15 cellular contexts compared by ENCODE assay signal in the genomic region with DNA sequence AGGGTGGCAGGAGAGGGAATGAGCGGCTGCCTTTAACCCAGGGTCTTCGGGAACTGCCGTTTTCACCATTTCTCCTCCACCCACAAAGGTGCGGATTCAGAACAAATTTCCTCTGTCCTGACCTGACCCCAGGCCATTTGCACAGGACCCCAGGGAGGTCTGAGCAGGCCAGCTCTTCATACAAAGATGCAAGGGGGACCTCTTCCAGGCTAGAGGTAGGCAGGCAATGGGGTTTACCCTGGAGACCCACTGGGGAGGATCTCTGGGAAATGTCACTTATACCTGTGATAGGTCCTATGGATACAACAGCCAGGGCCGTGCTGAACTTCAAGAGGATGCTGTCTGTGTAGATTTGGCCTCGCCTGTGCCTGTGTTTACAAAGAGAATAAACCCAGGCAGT.
DNase-seq lines count a peak whose midpoint lies in the region; ATAC-seq and TF ChIP-seq lines count a peak whose summit lies in the region.
"Had no signal": no experiment of that assay in that cellular context is flagged by ENCODE, and none has a peak within 500 bp of the region (broad histone marks: within the 10 kb centered on the region; RNA-seq: fewer than 3 reads in every experiment).

No MANE protein-coding gene starts in this region.

- no peak for ATAC-seq in psoas muscle

- TF ChIP-seq CTCF in CD14-positive monocyte (IDR thresholded peaks at IDR 0.05) (no peak), Caco-2 (IDR thresholded peaks at IDR 0.05; ENCODE audit: insufficient read depth in 1 of 2, low read depth in 1 of 2, low read length in 1 of 2, severe bottlenecking in 1 of 2, unreplicated experiment in 1 of 2) (no peak), brain (conservative IDR thresholded peaks at IDR 0.05) (no peak), neural crest cell (conservative IDR thresholded peaks at IDR 0.05) (no peak), coronary artery (IDR thresholded peaks at IDR 0.05) (no peak), psoas muscle (IDR thresholded peaks at IDR 0.05) (no peak)

- H3K4me3 ChIP-seq in Caco-2 (ENCODE audit: low read depth, low read length) (no peak overlapping the region), coronary artery (no peak overlapping the region), psoas muscle (no peak overlapping the region)

- POLR2A ChIA-PET in Caco-2 (lab: Charles Lee), result interaction anchor here (0.7 to 1.1 kb wide), 2 partner anchors 23 to 1689 kb away, joined by 3 to 4 read pairs; no protein-coding TSS in a partner anchor

- no peaks in the 10 kb centered on the region for H3K36me3 Mint-ChIP-seq in CD14-positive monocyte
- H3K36me3 Mint-ChIP-seq in Caco-2 (ENCODE audit: insufficient read depth, unreplicated experiment), result no peaks in the 10 kb centered on the region
- no peaks in the 10 kb centered on the region for H3K36me3 Mint-ChIP-seq in brain
- no peaks in the 10 kb centered on the region for H3K36me3 Mint-ChIP-seq in neural crest cell (ENCODE audit: low read depth)

- peaks cover 0 to 2% (median 0%) of the 10 kb centered on the region in 7 donors for H3K9me3 Mint-ChIP-seq in CD14-positive monocyte
- no peaks in the 10 kb centered on the region for H3K9me3 Mint-ChIP-seq in Caco-2 (ENCODE audit: unreplicated experiment)
- no peaks in the 10 kb centered on the region for H3K9me3 Mint-ChIP-seq in brain
- H3K9me3 Mint-ChIP-seq in neural crest cell, result no peaks in the 10 kb centered on the region
- H3K9me3 Mint-ChIP-seq: activated T-cell treated with anti-CD3 and anti-CD28 coated beads, Interleukin-2, amount 50 U/mL, for 72 hours had no signal

- H3K36me3 ChIP-seq in Caco-2 (ENCODE audit: control insufficient read depth, insufficient read depth, low read length) (no peaks in the 10 kb centered on the region), psoas muscle (ENCODE audit: insufficient read depth in 1 of 2, low read depth in 1 of 2) (no peaks in the 10 kb centered on the region)
- H3K36me3 ChIP-seq: stomach had no signal

- intact Hi-C loops in CD14-positive monocyte (cut with micrococcal nuclease) (no loop called here), Caco-2 (cut with micrococcal nuclease; ENCODE audit: unreplicated experiment) (loop anchor here (2.0 kb wide), 1 partner anchor 23 kb away; no protein-coding TSS in a partner anchor), psoas muscle (cut with DNase I) (no loop called here)

- WGBS in psoas muscle, 3 donors, result 91 to 94% (median 92%) methylated on average over 6 of the region's 6 CpGs

- H3K4me1 Mint-ChIP-seq in CD14-positive monocyte (peaks cover 2% of the 10 kb centered on the region), Caco-2 (ENCODE audit: low read depth, unreplicated experiment) (no peaks in the 10 kb centered on the region), brain (peaks cover 16% of the 10 kb centered on the region), neural crest cell (peaks cover 3% of the 10 kb centered on the region)

- BruUV-seq in Caco-2 (replicated peaks; lab: Mats Ljungman, UMichigan), result no TSS peak

- no peak overlapping the region for H3K27ac ChIP-seq in coronary artery
- H3K27ac ChIP-seq in psoas muscle, result no peak overlapping the region

- H3K9me3 ChIP-seq in Caco-2 (no peaks in the 10 kb centered on the region), psoas muscle (no peaks in the 10 kb centered on the region)
- H3K9me3 ChIP-seq: stomach had no signal

- CTCF ChIA-PET in Caco-2 (lab: Charles Lee), result interaction anchor here (0.8 to 2.2 kb wide), 5 partner anchors 13 to 74 kb away, joined by 3 to 20 read pairs (median 9); no protein-coding TSS in a partner anchor

- H3K27me3 ChIP-seq in Caco-2 (replicated peaks; ENCODE audit: control insufficient read depth, insufficient read depth, low read length) (no peaks in the 10 kb centered on the region), psoas muscle (ENCODE audit: insufficient read depth in 3 of 3, low read length in 2 of 3) (no peaks in the 10 kb centered on the region)

- H3K4me3 Mint-ChIP-seq in CD14-positive monocyte (peak overlapping the region; percentile 82 to 89), Caco-2 (ENCODE audit: unreplicated experiment) (peak overlapping the region; percentile 71), brain (peak overlapping the region in 3 of 5 experiments; percentile 31 to 82 (median 80)), neural crest cell (peak overlapping the region; percentile 65)

- H3K27me3 Mint-ChIP-seq in CD14-positive monocyte (ENCODE audit: low read depth in 3 of 3), result peaks cover 16 to 28% (median 25%) of the 10 kb centered on the region in 3 donors
- peaks cover 9% of the 10 kb centered on the region for H3K27me3 Mint-ChIP-seq in Caco-2 (ENCODE audit: insufficient read depth, unreplicated experiment)
- no peaks in the 10 kb centered on the region for H3K27me3 Mint-ChIP-seq in brain
- H3K27me3 Mint-ChIP-seq in neural crest cell (ENCODE audit: low read depth), result peaks cover 4% of the 10 kb centered on the region

- no peak overlapping the region for H3K27ac Mint-ChIP-seq in CD14-positive monocyte
- H3K27ac Mint-ChIP-seq in Caco-2 (ENCODE audit: unreplicated experiment), result no peak overlapping the region
- peak overlapping the region in 4 of 5 experiments; percentile 88 to 97 (median 94) for H3K27ac Mint-ChIP-seq in brain
- H3K27ac Mint-ChIP-seq in neural crest cell (ENCODE audit: unreplicated experiment), result peak overlapping the region; percentile 97
- H3K27ac Mint-ChIP-seq: activated T-cell treated with anti-CD3 and anti-CD28 coated beads, Interleukin-2, amount 50 U/mL, for 72 hours had no signal

- no peaks in the 10 kb centered on the region for H3K4me1 ChIP-seq in Caco-2
- no peaks in the 10 kb centered on the region for H3K4me1 ChIP-seq in psoas muscle

- DNase-seq in CD14-positive monocyte (ENCODE audit: low spot score), result no peak
- DNase-seq in Caco-2, result peak in 1 of 2 experiments; percentile 15
- DNase-seq in neural crest cell (ENCODE audit: low read depth, low spot score), result no peak
- DNase-seq in NCI-H2081 treated with DMSO at 0.1 percent for 48 hours (lab: John Stamatoyannopoulos, UW), result no peak
- no peak for DNase-seq in coronary artery (ENCODE audit: low spot score)
- DNase-seq in psoas muscle, result no peak
- DNase-seq: activated CD4-positive, alpha-beta T cell treated with anti-CD3 and anti-CD28 coated beads for 48 hours; activated T-cell treated with anti-CD3 and anti-CD28 coated beads, Interleukin-2, amount 50 U/mL, for 72 hours; islet precursor cell; mesenchymal stem cell; SHP77; stimulated activated CD4-positive, alpha-beta T cell treated with anti-CD3 and anti-CD28 coated beads, Interleukin-12 subunit alpha, Interleukin-12 subunit beta, amount 100 ng/mL, for 4 hours; stomach; T-helper 9 cell had no signal

Comparison
In these comparisons a context has a peak if more than half of its experiments do, and no peak if none do; other contexts are left out.
1. H3K27ac Mint-ChIP-seq: peak in brain (4 of 5) and neural crest cell (single experiment); none in CD14-positive monocyte (0 of 7) and Caco-2 (single experiment).
2. Peak in every context shown above with its lines, with median percentiles within 50 percentile points of each other: H3K4me3 Mint-ChIP-seq.